Comparison of ENCODE assay signal across 28 cellular contexts in genomic region chr4:52876063-52876462, GRCh38. TPM values are rescaled to one million over a fixed set of nuclear protein-coding genes. Genes with fewer than 3 reads are reported as not detected.
"Had no signal": no experiment of that assay in that cellular context is flagged by ENCODE, and none has a peak within 500 bp of the region (broad histone marks: within the 10 kb centered on the region; RNA-seq: fewer than 3 reads in every experiment).

No MANE protein-coding gene starts in this region.

- H3K27ac ChIP-seq: brain microvascular endothelial cell, gastrocnemius medialis, spleen, testis, transverse colon had no signal

- DNase-seq: activated CD4-positive, alpha-beta memory T cell treated with anti-CD3 and anti-CD28 coated beads, Interleukin-2, amount 10 ng/mL, durations not matched to agents 7 days and 5 days; activated CD4-positive, alpha-beta T cell treated with anti-CD3 and anti-CD28 coated beads for 1 hour; activated CD4-positive, alpha-beta T cell treated with anti-CD3 and anti-CD28 coated beads, Interleukin-2, amount 10 ng/mL, durations not matched to agents 7 days and 5 days; activated gamma-delta T cell treated with Interleukin-2 at 50 U/mL for 16 hours; activated naive CD4-positive, alpha-beta T cell treated with anti-CD3 and anti-CD28 coated beads, Interleukin-2, amount 50 U/mL, for 16 hours; activated T-cell treated with anti-CD3 and anti-CD28 coated beads, Interleukin-2, amount 50 U/mL, for 4 hours; amniotic stem cell; brain microvascular endothelial cell; caudate nucleus; cortex of kidney; effector memory CD8-positive, alpha-beta T cell; erythroblast; gastrocnemius medialis; hypothalamus; immature natural killer cell; kidney; left colon; mammary epithelial cell; midbrain; natural killer cell; right cardiac atrium; spleen; stimulated activated naive CD8-positive, alpha-beta T cell treated with anti-CD3 and anti-CD28 coated beads, Interleukin-15, Interleukin-2, amounts not matched to agents 100 U/mL and 50 U/mL, for 24 hours; testis; transverse colon had no signal

- H3K36me3 ChIP-seq: brain microvascular endothelial cell, gastrocnemius medialis, transverse colon had no signal

- H3K4me1 ChIP-seq: spleen, testis had no signal

- H3K9me3 ChIP-seq: gastrocnemius medialis, spleen, testis, transverse colon had no signal

- H3K4me3 ChIP-seq: gastrocnemius medialis, spleen, testis, transverse colon had no signal

- ATAC-seq: activated T-cell treated with anti-CD3 and anti-CD28 coated beads, Interleukin-2, amount 50 U/mL, for 4 hours; activated T-helper 17 cell treated with anti-CD3 and anti-CD28 coated beads, Interleukin-2, amount 50 U/mL, for 72 hours; effector memory CD8-positive, alpha-beta T cell; gastrocnemius medialis; left colon; natural killer cell; stimulated activated naive CD8-positive, alpha-beta T cell treated with anti-CD3 and anti-CD28 coated beads, Interleukin-15, Interleukin-2, amounts not matched to agents 100 U/mL and 50 U/mL, for 24 hours; WTC11 had no signal

- H3K27me3 ChIP-seq: brain microvascular endothelial cell, gastrocnemius medialis, spleen, testis, transverse colon had no signal

- FAIRE-seq: astrocyte, kidney had no signal

RNA-seq across cellular contexts. Expression of gene RASL11B, which starts 13.9 kb away (rescaled TPM):
- total RNA-seq: natural killer cell had no signal
